ENCODE assay signal across 21 cellular contexts in the genomic region with DNA sequence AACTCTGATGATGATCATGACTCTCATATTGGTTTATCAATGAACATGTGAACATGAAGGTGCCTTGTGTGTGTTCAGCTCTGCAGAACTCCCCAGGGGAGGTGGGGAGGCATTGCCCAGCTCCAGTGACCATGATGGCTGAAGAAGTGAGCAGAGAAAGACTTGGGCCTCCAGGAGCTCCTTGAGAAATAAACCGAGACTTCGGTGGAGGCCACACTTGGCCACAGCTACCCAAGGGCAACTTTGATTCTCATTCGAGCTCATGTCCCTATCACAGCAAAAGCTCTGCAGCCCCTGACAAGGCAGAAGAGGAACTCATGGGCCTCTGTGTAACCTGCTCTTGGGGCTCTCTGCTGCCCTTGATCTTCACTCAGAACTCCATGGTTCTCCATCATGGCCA. TPM values are rescaled to one million over a fixed set of nuclear protein-coding genes. Genes with fewer than 3 reads are reported as not detected.
"Had no signal": no experiment of that assay in that cellular context is flagged by ENCODE, and none has a peak within 500 bp of the region (broad histone marks: within the 10 kb centered on the region; RNA-seq: fewer than 3 reads in every experiment).

No MANE protein-coding gene starts in this region.

- FAIRE-seq: HTR-8/SVneo, K562, RCC 7860 had no signal

- DNase-seq: Kasumi-1, MM.1S, NCI-H1092 treated with DMSO at 0.1 percent for 48 hours, NCI-H1436, NCI-H187, NCI-H2029, NCI-H2081 treated with DMSO at 0.1 percent for 48 hours, NCI-H2171, NCI-H226, NCI-H446, NCI-H510A, NCI-H524 treated with DMSO at 0.1 percent for 48 hours, NCI-H69, NCI-H774, Right ventricle myocardium superior, RPMI8226, SIG-M5 had no signal

- ATAC-seq: K562 had no signal

RNA-seq across cellular contexts. Expression of a gene that starts 44.1 kb away (rescaled TPM):
- total RNA-seq: K562, M059J had no signal
